8 cellular contexts compared by ENCODE assay signal in genomic region chr14:102591944-102592772, GRCh38.
DNase-seq lines count a peak whose midpoint lies in the region; ATAC-seq and TF ChIP-seq lines count a peak whose summit lies in the region.

TSS of gene RCOR1 (plus strand) at chr14:102592649. CDS start at chr14:102592887, 238 bp downstream.

- ATAC-seq in GM19395 (IDR thresholded peaks at IDR 0.05; ENCODE audit: unreplicated experiment) (peak; percentile 76), HG03558 (IDR thresholded peaks at IDR 0.05; ENCODE audit: extremely low read depth, unreplicated experiment) (peak; percentile 44)

- DNase-seq in NCI-H748 (lab: John Stamatoyannopoulos, UW; ENCODE audit: unreplicated experiment), result peak; percentile 99
- DNase-seq in activated CD4-positive, alpha-beta T cell treated with anti-CD3 and anti-CD28 coated beads, Interleukin-2, amount 50 U/mL, for 1 hour, result peak; percentile 98
- DNase-seq in cortex of kidney (lab: John Stamatoyannopoulos, UW), result peak; percentile 76
- DNase-seq in left kidney (ENCODE audit: low read depth, low spot score), result peak; percentile 99
- DNase-seq in stimulated activated CD4-positive, alpha-beta T cell treated with anti-CD3 and anti-CD28 coated beads, Interleukin-1b, Interleukin-23, amount 100 ng/mL, for 48 hours, result peak; percentile 97

- peak within 1 kb of the TSS; percentile 84 for H3K27ac ChIP-seq in C4-2B

- no peak for TF ChIP-seq CTCF in C4-2B (conservative IDR thresholded peaks at IDR 0.05)

Comparison
In these comparisons a context has a peak if more than half of its experiments do, and no peak if none do; other contexts are left out.
1. Peak in every context shown above with its lines: DNase-seq, ATAC-seq and H3K27ac ChIP-seq.